Comparison of ENCODE assay signal across 8 cellular contexts in genomic region chrX:46446727-46447378, GRCh38.
DNase-seq lines count a peak whose midpoint lies in the region; ATAC-seq, FAIRE-seq and TF ChIP-seq lines count a peak whose summit lies in the region.

No MANE protein-coding gene starts in this region.

- peaks cover 7% of the 10 kb centered on the region for H3K36me3 Mint-ChIP-seq in WTC11

- H3K36me3 ChIP-seq in bronchial epithelial cell (ENCODE audit: control insufficient read depth, insufficient read depth, low read length), result no peaks in the 10 kb centered on the region
- H3K36me3 ChIP-seq in spleen, result peaks cover 0 to 36% (median 6%) of the 10 kb centered on the region in 6 donors

- FAIRE-seq in bronchial epithelial cell (lab: Jason Lieb, UNC), result no peak

- POLR2A ChIA-PET in WTC11 (lab: Charles Lee), result no interaction called here

- peak in 1 of 3 donors; percentile 41 for TF ChIP-seq POLR2A in spleen (IDR thresholded peaks at IDR 0.05)

- H3K4me3 ChIP-seq in bronchial epithelial cell (ENCODE audit: low read depth, low read length) (peak overlapping the region; percentile 73), spleen (peak overlapping the region; percentile 37 to 80 (median 52))

- ATAC-seq in GM18861 (IDR thresholded peaks at IDR 0.05; ENCODE audit: unreplicated experiment), result peak; percentile 83
- peak; percentile 98 for ATAC-seq in HG03066 (IDR thresholded peaks at IDR 0.05; ENCODE audit: low read depth, unreplicated experiment)
- peak; percentile 93 for ATAC-seq in WTC11

- DNase-seq in ACHN (peak; percentile 76), NCI-H2196 treated with DMSO at 0.1 percent for 48 hours (lab: John Stamatoyannopoulos, UW; ENCODE audit: unreplicated experiment) (peak; percentile 44), WTC11 (ENCODE audit: low spot score) (peak; percentile 82), bronchial epithelial cell (ENCODE audit: low read depth) (peak; percentile 40), inferior parietal cortex (ENCODE audit: extremely low spot score) (peak; percentile 71), spleen (peak; percentile 94)

- CTCF ChIA-PET in WTC11 (lab: Charles Lee), result no interaction called here

- H3K9me3 ChIP-seq in spleen, result no peaks in the 10 kb centered on the region

- TF ChIP-seq CTCF in WTC11 (IDR thresholded peaks at IDR 0.05), result no peak
- TF ChIP-seq CTCF in bronchial epithelial cell (IDR thresholded peaks at IDR 0.05; ENCODE audit: insufficient read depth, low read length, severe bottlenecking), result no peak
- no peak for TF ChIP-seq CTCF in spleen (IDR thresholded peaks at IDR 0.05 in 8 of 11, conservative IDR thresholded peaks at IDR 0.05 in 3 of 11)

- peaks cover 14% of the 10 kb centered on the region for H3K4me1 Mint-ChIP-seq in WTC11

- H3K9me3 Mint-ChIP-seq in WTC11, result no peaks in the 10 kb centered on the region

- in situ Hi-C loops in ACHN (cut with HindIII; ENCODE audit: low pct_ligation_motif_present, low pct_unique_long_range_greater_than_20kb, low sequenced_read_pairs), result no loop called here

- H3K27ac Mint-ChIP-seq in WTC11, result peak overlapping the region; percentile 89

- H3K4me1 ChIP-seq in spleen, result peaks cover 0 to 25% (median 10%) of the 10 kb centered on the region in 6 donors

- no peaks in the 10 kb centered on the region for H3K27me3 ChIP-seq in bronchial epithelial cell (ENCODE audit: control insufficient read depth, insufficient read depth, low read length)
- no peaks in the 10 kb centered on the region for H3K27me3 ChIP-seq in spleen (replicated peaks in 1 of 7)

- H3K27ac ChIP-seq in spleen, result peak overlapping the region; percentile 66 to 88 (median 85)

- H3K4me3 Mint-ChIP-seq in WTC11, result peak overlapping the region; percentile 88

- H3K27me3 Mint-ChIP-seq in WTC11 (ENCODE audit: low read depth), result no peaks in the 10 kb centered on the region

- intact Hi-C loops in spleen (cut with DNase I; ENCODE audit: low total_unique reads), result no loop called here

- 0 to 42% (median 0%) methylated on average over 6 to 51 of the region's 51 CpGs for WGBS in spleen, 5 donors

TF ChIP-seq in WTC11, 78 proteins besides CTCF, POLR2A, EP300 and RAD21:
- TF ChIP-seq MAX (CRISPR knock-in tag; IDR thresholded peaks at IDR 0.05) (peak; percentile 74), USF1 (CRISPR knock-in tag; IDR thresholded peaks at IDR 0.05) (0 out of 2 replicates have a peak, but pooled peaks have one; percentile 20), NR1H2 (CRISPR knock-in tag; IDR thresholded peaks at IDR 0.05) (no peak), ZNF232 (CRISPR knock-in tag; IDR thresholded peaks at IDR 0.05) (0 out of 2 replicates have a peak, but pooled peaks have one; percentile 21), SP1 (CRISPR knock-in tag; conservative IDR thresholded peaks at IDR 0.05) (0 out of 2 replicates have a peak, but pooled peaks have one; percentile 56), NR3C1 (CRISPR knock-in tag; conservative IDR thresholded peaks at IDR 0.05; ENCODE audit: low read depth) (no peak)

Comparison
In these comparisons a context has a peak if more than half of its experiments do, and no peak if none do; other contexts are left out.
1. Peak in every context shown above with its lines: DNase-seq, ATAC-seq, H3K4me3 ChIP-seq and H3K27ac ChIP-seq.
2. DNase-seq: peak in every context shown above with its lines; median percentile 94 in spleen; 82 in WTC11; 76 in ACHN; 71 in inferior parietal cortex; 44 in NCI-H2196 treated with DMSO at 0.1 percent for 48 hours; 40 in bronchial epithelial cell.